Comparison of ENCODE assay signal across 1 cellular context in the genomic region with DNA sequence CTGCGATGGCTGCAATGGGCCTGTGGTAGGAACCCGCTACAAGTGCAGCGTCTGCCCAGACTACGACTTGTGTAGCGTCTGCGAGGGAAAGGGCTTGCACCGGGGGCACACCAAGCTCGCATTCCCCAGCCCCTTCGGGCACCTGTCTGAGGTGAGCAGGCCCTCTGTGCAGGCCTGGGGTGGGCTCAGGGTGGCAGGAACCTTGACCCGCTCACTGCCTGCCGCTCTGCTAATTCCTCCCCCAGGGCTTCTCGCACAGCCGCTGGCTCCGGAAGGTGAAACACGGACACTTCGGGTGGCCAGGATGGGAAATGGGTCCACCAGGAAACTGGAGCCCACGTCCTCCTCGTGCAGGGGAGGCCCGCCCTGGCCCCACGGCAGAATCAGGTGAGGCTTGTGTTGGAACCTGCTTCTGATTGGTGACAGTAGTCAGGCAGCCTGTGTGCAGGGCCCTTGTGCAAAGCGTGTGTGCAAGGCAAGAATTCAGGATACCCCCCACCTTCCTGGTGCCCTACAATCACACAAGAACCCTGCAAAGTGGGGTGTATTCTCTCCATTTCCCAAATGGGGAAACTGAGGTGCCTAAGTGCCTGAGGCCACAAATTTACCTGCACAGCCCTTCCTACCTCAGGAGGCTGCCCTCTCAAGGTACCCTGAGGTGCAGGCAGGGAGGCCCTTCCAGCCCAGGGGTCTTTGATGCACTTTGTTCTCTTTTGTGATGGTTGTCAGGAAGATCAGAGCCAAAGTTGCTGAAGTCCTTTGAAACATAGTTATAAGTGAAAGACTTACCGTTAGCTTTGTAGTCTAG.
TF ChIP-seq lines count a peak whose summit lies in the region.

No MANE protein-coding gene starts in this region.

TF ChIP-seq in SK-N-SH, 30 proteins besides CTCF, POLR2A, EP300 and RAD21 (continued from another document):
- TF ChIP-seq, protein P1, sequence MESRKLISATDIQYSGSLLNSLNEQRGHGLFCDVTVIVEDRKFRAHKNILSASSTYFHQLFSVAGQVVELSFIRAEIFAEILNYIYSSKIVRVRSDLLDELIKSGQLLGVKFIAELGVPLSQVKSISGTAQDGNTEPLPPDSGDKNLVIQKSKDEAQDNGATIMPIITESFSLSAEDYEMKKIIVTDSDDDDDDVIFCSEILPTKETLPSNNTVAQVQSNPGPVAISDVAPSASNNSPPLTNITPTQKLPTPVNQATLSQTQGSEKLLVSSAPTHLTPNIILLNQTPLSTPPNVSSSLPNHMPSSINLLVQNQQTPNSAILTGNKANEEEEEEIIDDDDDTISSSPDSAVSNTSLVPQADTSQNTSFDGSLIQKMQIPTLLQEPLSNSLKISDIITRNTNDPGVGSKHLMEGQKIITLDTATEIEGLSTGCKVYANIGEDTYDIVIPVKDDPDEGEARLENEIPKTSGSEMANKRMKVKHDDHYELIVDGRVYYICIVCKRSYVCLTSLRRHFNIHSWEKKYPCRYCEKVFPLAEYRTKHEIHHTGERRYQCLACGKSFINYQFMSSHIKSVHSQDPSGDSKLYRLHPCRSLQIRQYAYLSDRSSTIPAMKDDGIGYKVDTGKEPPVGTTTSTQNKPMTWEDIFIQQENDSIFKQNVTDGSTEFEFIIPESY (IDR thresholded peaks at IDR 0.05; ENCODE audit: borderline replicate concordance, low read depth): no peak
- TF ChIP-seq, protein P2, sequence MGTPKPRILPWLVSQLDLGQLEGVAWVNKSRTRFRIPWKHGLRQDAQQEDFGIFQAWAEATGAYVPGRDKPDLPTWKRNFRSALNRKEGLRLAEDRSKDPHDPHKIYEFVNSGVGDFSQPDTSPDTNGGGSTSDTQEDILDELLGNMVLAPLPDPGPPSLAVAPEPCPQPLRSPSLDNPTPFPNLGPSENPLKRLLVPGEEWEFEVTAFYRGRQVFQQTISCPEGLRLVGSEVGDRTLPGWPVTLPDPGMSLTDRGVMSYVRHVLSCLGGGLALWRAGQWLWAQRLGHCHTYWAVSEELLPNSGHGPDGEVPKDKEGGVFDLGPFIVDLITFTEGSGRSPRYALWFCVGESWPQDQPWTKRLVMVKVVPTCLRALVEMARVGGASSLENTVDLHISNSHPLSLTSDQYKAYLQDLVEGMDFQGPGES (IDR thresholded peaks at IDR 0.05; ENCODE audit: low read depth, low read length): no peak
- TF ChIP-seq RCOR1 (IDR thresholded peaks at IDR 0.05; ENCODE audit: low read length) (no peak), TCF12 (IDR thresholded peaks at IDR 0.05) (no peak), FOXM1 (IDR thresholded peaks at IDR 0.05; ENCODE audit: low read depth) (no peak)
